Comparison of ENCODE assay signal across 10 cellular contexts in genomic region chr12:57770734-57771133, GRCh38. TPM values are rescaled to one million over a fixed set of nuclear protein-coding genes. Genes with fewer than 3 reads are reported as not detected.
DNase-seq lines count a peak whose midpoint lies in the region; ATAC-seq and TF ChIP-seq lines count a peak whose summit lies in the region.
"Had no signal": no experiment of that assay in that cellular context is flagged by ENCODE, and none has a peak within 500 bp of the region (broad histone marks: within the 10 kb centered on the region; RNA-seq: fewer than 3 reads in every experiment).

No MANE protein-coding gene starts in this region.

- CTCF ChIA-PET in OCI-LY7 (lab: Charles Lee; ENCODE audit: unreplicated experiment) = no interaction called here

- peaks cover 39% of the 10 kb centered on the region for H3K4me1 Mint-ChIP-seq in activated T-cell treated with anti-CD3 and anti-CD28 coated beads, Interleukin-2, amount 50 U/mL, for 24 hours (ENCODE audit: low read depth)
- peaks cover 15% of the 10 kb centered on the region for H3K4me1 Mint-ChIP-seq in progenitor cell of endocrine pancreas (ENCODE audit: low read depth)

- intact Hi-C loops in OCI-LY7 (cut with micrococcal nuclease; ENCODE audit: unreplicated experiment) (no loop called here), thyroid gland (cut with DNase I) (no loop called here)

- no peak for DNase-seq in activated T-cell treated with anti-CD3 and anti-CD28 coated beads, Interleukin-2, amount 50 U/mL, for 24 hours
- DNase-seq in activated T-cell treated with anti-CD3 and anti-CD28 coated beads for 4 hours = no peak
- DNase-seq in OCI-LY7 (ENCODE audit: low spot score) = no peak
- no peak for DNase-seq in effector memory CD4-positive, alpha-beta T cell
- DNase-seq in progenitor cell of endocrine pancreas (ENCODE audit: low spot score, unreplicated experiment) = no peak
- no peak for DNase-seq in Kasumi-1 (lab: John Stamatoyannopoulos, UW)
- no peak for DNase-seq in foreskin keratinocyte
- no peak for DNase-seq in thyroid gland
- DNase-seq: NCI-H1105 had no signal

- H3K9me2 ChIP-seq in OCI-LY7 (ENCODE audit: insufficient read depth, low read length) = no peaks in the 10 kb centered on the region

- peaks cover 10% of the 10 kb centered on the region for H3K27me3 ChIP-seq in effector memory CD4-positive, alpha-beta T cell (replicated peaks; ENCODE audit: control insufficient read depth, insufficient read depth, low read length, poor library complexity, severe bottlenecking)
- H3K27me3 ChIP-seq in foreskin keratinocyte = no peaks in the 10 kb centered on the region
- no peaks in the 10 kb centered on the region for H3K27me3 ChIP-seq in thyroid gland

- no peaks in the 10 kb centered on the region for H4K20me1 ChIP-seq in OCI-LY7 (ENCODE audit: insufficient read depth, low read length)

- H3K9me3 ChIP-seq in OCI-LY7 (ENCODE audit: low read length) = no peaks in the 10 kb centered on the region
- no peaks in the 10 kb centered on the region for H3K9me3 ChIP-seq in effector memory CD4-positive, alpha-beta T cell (ENCODE audit: control insufficient read depth, low read length)
- H3K9me3 ChIP-seq in thyroid gland = no peaks in the 10 kb centered on the region

- peak overlapping the region; percentile 70 for H3K27ac ChIP-seq in OCI-LY7 (ENCODE audit: low read depth, low read length, poor library complexity, severe bottlenecking)
- peak overlapping the region; percentile 76 for H3K27ac ChIP-seq in effector memory CD4-positive, alpha-beta T cell (ENCODE audit: insufficient read depth, low read length, poor library complexity, severe bottlenecking)
- H3K27ac ChIP-seq in foreskin keratinocyte = no peak overlapping the region
- no peak overlapping the region for H3K27ac ChIP-seq in thyroid gland

- no peak for ATAC-seq in foreskin keratinocyte

- peaks cover 9% of the 10 kb centered on the region for H3K27me3 Mint-ChIP-seq in activated T-cell treated with anti-CD3 and anti-CD28 coated beads, Interleukin-2, amount 50 U/mL, for 24 hours
- H3K27me3 Mint-ChIP-seq in progenitor cell of endocrine pancreas = peaks cover 30% of the 10 kb centered on the region

- POLR2A ChIA-PET in OCI-LY7 (lab: Charles Lee) = interaction anchor here (0.5 kb wide), 1 partner anchor 19 kb away, joined by 3 read pairs; the partner anchor contains the start of gene CDK4

- H3K36me3 ChIP-seq in OCI-LY7 (ENCODE audit: insufficient read depth, low read length) (peaks cover 32% of the 10 kb centered on the region), thyroid gland (no peaks in the 10 kb centered on the region)
- peaks cover 3% of the 10 kb centered on the region for H3K36me3 ChIP-seq in effector memory CD4-positive, alpha-beta T cell (ENCODE audit: control insufficient read depth, insufficient read depth, low read length)

- H3K4me3 Mint-ChIP-seq in activated T-cell treated with anti-CD3 and anti-CD28 coated beads, Interleukin-2, amount 50 U/mL, for 24 hours = peak overlapping the region; percentile 98
- H3K4me3 Mint-ChIP-seq in progenitor cell of endocrine pancreas (ENCODE audit: low read depth) = peak overlapping the region; percentile 26

- H3K9me3 Mint-ChIP-seq in activated T-cell treated with anti-CD3 and anti-CD28 coated beads, Interleukin-2, amount 50 U/mL, for 24 hours = no peaks in the 10 kb centered on the region
- no peaks in the 10 kb centered on the region for H3K9me3 Mint-ChIP-seq in progenitor cell of endocrine pancreas (ENCODE audit: low read depth)

- H3K36me3 Mint-ChIP-seq in activated T-cell treated with anti-CD3 and anti-CD28 coated beads, Interleukin-2, amount 50 U/mL, for 24 hours (ENCODE audit: low read depth) = peaks cover 55% of the 10 kb centered on the region
- peaks cover 8% of the 10 kb centered on the region for H3K36me3 Mint-ChIP-seq in progenitor cell of endocrine pancreas (ENCODE audit: insufficient read depth)

- WGBS in thyroid gland, 2 donors = 66 to 69% methylated on average over 4 of the region's 4 CpGs

- TF ChIP-seq CTCF in OCI-LY7 (conservative IDR thresholded peaks at IDR 0.05; ENCODE audit: low read length) (no peak), progenitor cell of endocrine pancreas (IDR thresholded peaks at IDR 0.05; ENCODE audit: unreplicated experiment) (no peak), foreskin keratinocyte (conservative IDR thresholded peaks at IDR 0.05) (no peak), thyroid gland (IDR thresholded peaks at IDR 0.05) (no peak)

- no peak for TF ChIP-seq POLR2A in thyroid gland (IDR thresholded peaks at IDR 0.05)

- no TSS peak for BruUV-seq in OCI-LY7 (replicated peaks; lab: Mats Ljungman, UMichigan)

- peak overlapping the region; percentile 100 for H3K27ac Mint-ChIP-seq in activated T-cell treated with anti-CD3 and anti-CD28 coated beads, Interleukin-2, amount 50 U/mL, for 24 hours
- no peak overlapping the region for H3K27ac Mint-ChIP-seq in progenitor cell of endocrine pancreas

- H3K4me1 ChIP-seq in OCI-LY7 (ENCODE audit: insufficient read depth, low read length, poor library complexity, severe bottlenecking) (peaks cover 21% of the 10 kb centered on the region), foreskin keratinocyte (peaks cover 6% of the 10 kb centered on the region), thyroid gland (peaks cover 30 to 47% of the 10 kb centered on the region in 2 donors)
- peaks cover 16% of the 10 kb centered on the region for H3K4me1 ChIP-seq in effector memory CD4-positive, alpha-beta T cell (ENCODE audit: control insufficient read depth, insufficient read depth, low read length, poor library complexity, severe bottlenecking)

- H3K4me3 ChIP-seq in OCI-LY7 (ENCODE audit: low read depth, low read length, poor library complexity, severe bottlenecking) = peak overlapping the region; percentile 81
- no peak overlapping the region for H3K4me3 ChIP-seq in effector memory CD4-positive, alpha-beta T cell (ENCODE audit: insufficient read depth, low read depth, low read length, poor library complexity, severe bottlenecking)
- H3K4me3 ChIP-seq in thyroid gland (replicated peaks in 1 of 3) = no peak overlapping the region

- H2AFZ ChIP-seq in OCI-LY7 (ENCODE audit: low read length) = no peak overlapping the region
- H2AFZ ChIP-seq: parathyroid adenoma had no signal

- peak overlapping the region; percentile 83 for H3K4me2 ChIP-seq in OCI-LY7 (ENCODE audit: low read length)

- peaks cover 12% of the 10 kb centered on the region; the same call in 1 of the 2 replicates for H3K79me2 ChIP-seq in OCI-LY7 (ENCODE audit: insufficient read depth, low read depth, low read length)
- H3K79me2 ChIP-seq: parathyroid adenoma had no signal

RNA-seq across cellular contexts. Expression of gene METTL1, which starts 1.2 kb away (rescaled TPM):
- 12.5 and 22.2 TPM in 2 replicates for total RNA-seq in OCI-LY7 (2014; rRNA removed; shearing (Covaris generic))
- total RNA-seq in OCI-LY7 (2022) (23.6 and 27.0 TPM in 2 replicates), progenitor cell of endocrine pancreas (23.3 and 27.5 TPM in 2 replicates), foreskin keratinocyte (19.1 and 23.3 TPM in 2 replicates), thyroid gland (10 to 100 TPM in 3 of 4 donors, 1 to 10 TPM in 1; 7.9 to 24.5 (median 13.1) TPM)
- 35.3 and 41.9 TPM in 2 replicates for polyA plus RNA-seq in foreskin keratinocyte

RNA-seq across cellular contexts. Expression of gene EEF1AKMT3, which starts 1.7 kb away (rescaled TPM):
- total RNA-seq in OCI-LY7 (2014; rRNA removed; shearing (Covaris generic)) = 3.4 and 5.3 TPM in 2 replicates
- total RNA-seq in OCI-LY7 (2022) = 6.3 TPM in 2 replicates
- 5.6 and 6.7 TPM in 2 replicates for total RNA-seq in progenitor cell of endocrine pancreas
- total RNA-seq in foreskin keratinocyte = 4.0 and 4.5 TPM in 2 replicates
- 2.9 and 3.2 TPM in 2 replicates for polyA plus RNA-seq in foreskin keratinocyte
- 10 to 100 TPM; 12.1 to 20.4 (median 16.5) TPM for total RNA-seq in thyroid gland

RNA-seq across cellular contexts. Expression of gene CYP27B1, which starts 3.9 kb away (rescaled TPM):
- 6.5 and 7.1 TPM in 2 replicates for total RNA-seq in OCI-LY7 (2014; rRNA removed; shearing (Covaris generic))
- total RNA-seq in OCI-LY7 (2022) (6.6 and 6.9 TPM in 2 replicates), progenitor cell of endocrine pancreas (2.0 and 2.5 TPM in 2 replicates), foreskin keratinocyte (41.8 and 52.1 TPM in 2 replicates), thyroid gland (10 to 100 TPM in 2 of 4 donors, 1 to 10 TPM in 2; 2.7 to 13.0 (median 10.0) TPM)
- polyA plus RNA-seq in foreskin keratinocyte = 31.4 and 43.4 TPM in 2 replicates

RNA-seq across cellular contexts. Expression of gene TSFM, which starts 11.9 kb away (rescaled TPM):
- total RNA-seq in OCI-LY7 (2014; rRNA removed; shearing (Covaris generic)) = 35.2 and 49.8 TPM in 2 replicates
- 38.5 and 49.8 TPM in 2 replicates for total RNA-seq in OCI-LY7 (2022)
- 25.7 and 30.0 TPM in 2 replicates for total RNA-seq in progenitor cell of endocrine pancreas
- total RNA-seq in foreskin keratinocyte = 33.7 and 35.3 TPM in 2 replicates
- polyA plus RNA-seq in foreskin keratinocyte = 53.1 and 57.4 TPM in 2 replicates
- 10 to 100 TPM; 19.4 to 32.0 (median 25.5) TPM for total RNA-seq in thyroid gland

RNA-seq across cellular contexts. Expression of gene MARCHF9, which starts 15.8 kb away (rescaled TPM):
- total RNA-seq in OCI-LY7 (2014; rRNA removed; shearing (Covaris generic)) = 29.3 and 29.4 TPM in 2 replicates
- total RNA-seq in OCI-LY7 (2022) (46.2 and 47.7 TPM in 2 replicates), progenitor cell of endocrine pancreas (33.8 and 34.3 TPM in 2 replicates), foreskin keratinocyte (14.4 and 14.7 TPM in 2 replicates), thyroid gland (10 to 100 TPM; 17.5 to 25.1 (median 21.4) TPM)
- polyA plus RNA-seq in foreskin keratinocyte = 25.2 and 26.6 TPM in 2 replicates

Comparison
In these comparisons a context has a peak if more than half of its experiments do, and no peak if none do; other contexts are left out.
1. H3K27ac ChIP-seq: peak in OCI-LY7 (single experiment) and effector memory CD4-positive, alpha-beta T cell (single experiment); none in foreskin keratinocyte (single experiment) and thyroid gland (0 of 3).